Comparison of ENCODE assay signal across 18 cellular contexts in the genomic region with DNA sequence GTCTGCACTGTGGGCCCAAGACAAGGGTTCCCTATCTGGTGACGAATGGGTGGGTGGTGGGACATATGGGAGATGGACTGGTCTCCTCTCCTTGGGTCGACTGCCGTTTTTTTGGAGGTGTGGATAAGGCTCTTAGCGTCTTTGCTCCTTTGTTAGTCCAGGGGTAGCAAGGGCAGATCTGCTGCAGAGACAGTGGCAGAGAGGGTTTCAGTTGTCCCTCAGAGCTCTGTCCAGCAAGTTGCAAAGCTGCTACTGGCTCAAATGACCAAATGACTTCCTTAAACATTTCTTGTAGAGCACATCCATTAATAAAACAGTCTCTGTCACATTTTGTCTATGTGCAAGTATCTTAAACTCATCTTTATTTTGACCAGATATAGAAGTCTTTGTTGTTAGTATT.
"Had no signal": no experiment of that assay in that cellular context is flagged by ENCODE, and none has a peak within 500 bp of the region (broad histone marks: within the 10 kb centered on the region; RNA-seq: fewer than 3 reads in every experiment).

No MANE protein-coding gene starts in this region.

- H3K36me3 Mint-ChIP-seq: stimulated activated effector memory CD8-positive, alpha-beta T cell treated with anti-CD3 and anti-CD28 coated beads, Interleukin-12 subunit alpha, Interleukin-12 subunit beta, amount 100 ng/mL, for 72 hours had no signal

- H3K27me3 ChIP-seq: ascending aorta, breast epithelium, thyroid gland had no signal

- DNase-seq: activated CD4-positive, alpha-beta T cell treated with anti-CD3 and anti-CD28 coated beads, Interleukin-2, amount 10 ng/mL, durations not matched to agents 7 days and 5 days; activated naive CD4-positive, alpha-beta T cell treated with anti-CD3 and anti-CD28 coated beads for 36 hours; activated T-cell treated with anti-CD3 and anti-CD28 coated beads for 4 hours; dermis blood vessel endothelial cell; effector memory CD8-positive, alpha-beta T cell; foreskin melanocyte; head of caudate nucleus; immature natural killer cell; mesendoderm; posterior cingulate gyrus; retina; stimulated activated CD4-positive, alpha-beta T cell treated with anti-CD3 and anti-CD28 coated beads, Interleukin-12 subunit alpha, Interleukin-12 subunit beta, amount 100 ng/mL, for 4 hours; thyroid gland had no signal

- H3K27me3 Mint-ChIP-seq: activated CD4-positive, alpha-beta T cell treated with anti-CD3 and anti-CD28 coated beads, Interleukin-2, amount 10 ng/mL, durations not matched to agents 7 days and 5 days; activated T-helper 17 cell treated with anti-CD3 and anti-CD28 coated beads, Interleukin-2, amount 50 U/mL, for 72 hours; effector memory CD8-positive, alpha-beta T cell; natural killer cell treated with Interleukin-12 subunit alpha and Interleukin-12 subunit beta and Interleukin-15 and Interleukin-18, amount 100 ng/mL, for 72 hours had no signal

- ATAC-seq: effector memory CD8-positive, alpha-beta T cell; natural killer cell treated with Interleukin-12 subunit alpha and Interleukin-12 subunit beta and Interleukin-15 and Interleukin-18, amount 100 ng/mL, for 72 hours had no signal

- H3K27ac Mint-ChIP-seq: activated CD4-positive, alpha-beta T cell treated with anti-CD3 and anti-CD28 coated beads, Interleukin-2, amount 10 ng/mL, durations not matched to agents 7 days and 5 days; activated naive CD4-positive, alpha-beta T cell treated with anti-CD3 and anti-CD28 coated beads for 36 hours; activated T-helper 17 cell treated with anti-CD3 and anti-CD28 coated beads, Interleukin-2, amount 50 U/mL, for 72 hours; effector memory CD8-positive, alpha-beta T cell; immature natural killer cell; natural killer cell treated with Interleukin-12 subunit alpha and Interleukin-12 subunit beta and Interleukin-15 and Interleukin-18, amount 100 ng/mL, for 72 hours; stimulated activated effector memory CD8-positive, alpha-beta T cell treated with anti-CD3 and anti-CD28 coated beads, Interleukin-12 subunit alpha, Interleukin-12 subunit beta, amount 100 ng/mL, for 72 hours had no signal

- H3K9me3 ChIP-seq: ascending aorta, thyroid gland had no signal

- H3K4me1 Mint-ChIP-seq: activated CD4-positive, alpha-beta T cell treated with anti-CD3 and anti-CD28 coated beads, Interleukin-2, amount 10 ng/mL, durations not matched to agents 7 days and 5 days; activated T-helper 17 cell treated with anti-CD3 and anti-CD28 coated beads, Interleukin-2, amount 50 U/mL, for 72 hours; immature natural killer cell; stimulated activated effector memory CD8-positive, alpha-beta T cell treated with anti-CD3 and anti-CD28 coated beads, Interleukin-12 subunit alpha, Interleukin-12 subunit beta, amount 100 ng/mL, for 72 hours had no signal

- H3K4me3 Mint-ChIP-seq: activated CD4-positive, alpha-beta T cell treated with anti-CD3 and anti-CD28 coated beads, Interleukin-2, amount 10 ng/mL, durations not matched to agents 7 days and 5 days; activated naive CD4-positive, alpha-beta T cell treated with anti-CD3 and anti-CD28 coated beads for 36 hours; activated T-helper 17 cell treated with anti-CD3 and anti-CD28 coated beads, Interleukin-2, amount 50 U/mL, for 72 hours; effector memory CD8-positive, alpha-beta T cell; immature natural killer cell; natural killer cell treated with Interleukin-12 subunit alpha and Interleukin-12 subunit beta and Interleukin-15 and Interleukin-18, amount 100 ng/mL, for 72 hours; stimulated activated effector memory CD8-positive, alpha-beta T cell treated with anti-CD3 and anti-CD28 coated beads, Interleukin-12 subunit alpha, Interleukin-12 subunit beta, amount 100 ng/mL, for 72 hours had no signal

- H3K4me3 ChIP-seq: ascending aorta, breast epithelium, thyroid gland had no signal

- H3K4me1 ChIP-seq: ascending aorta, breast epithelium, thyroid gland had no signal

- H3K36me3 ChIP-seq: ascending aorta, breast epithelium, thyroid gland had no signal

- H3K27ac ChIP-seq: ascending aorta, breast epithelium, thyroid gland had no signal
